8 cellular contexts compared by ENCODE assay signal in the genomic region with DNA sequence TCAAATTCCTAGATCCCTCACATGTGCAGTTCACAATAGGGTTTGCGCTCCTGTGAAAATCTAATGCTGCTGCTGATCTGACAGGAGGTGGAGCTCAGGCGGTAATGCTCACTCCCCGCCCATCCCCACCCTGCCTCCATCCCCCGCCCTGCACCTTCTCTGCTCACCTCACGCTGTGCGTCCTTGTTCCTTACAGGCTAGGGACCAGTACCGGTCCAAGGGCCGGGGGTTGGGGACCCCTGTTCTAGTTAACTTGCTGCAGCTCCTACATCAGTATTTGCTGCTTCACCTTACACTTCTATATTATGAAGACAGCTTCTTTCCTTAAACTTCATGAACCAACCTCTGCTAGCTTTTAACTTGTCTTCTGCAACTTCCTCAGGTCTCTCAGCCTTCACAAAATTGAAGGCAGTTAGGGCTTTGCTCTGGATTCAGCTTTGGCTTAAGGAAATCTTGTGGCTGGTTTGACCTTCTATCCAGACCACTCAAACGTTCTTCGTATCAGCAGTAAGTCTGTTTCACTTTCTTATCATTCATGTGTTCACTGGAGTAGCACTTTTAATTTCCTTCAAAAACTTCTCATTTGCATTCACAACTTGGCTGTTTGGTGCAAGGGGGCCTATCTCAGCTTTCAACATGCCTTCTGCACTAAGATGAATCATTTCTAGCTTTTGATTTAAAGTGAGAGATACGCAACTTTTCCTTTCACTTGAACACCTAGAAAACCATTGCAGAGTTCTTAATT. TPM values are rescaled to one million over a fixed set of nuclear protein-coding genes. Genes with fewer than 3 reads are reported as not detected.
DNase-seq lines count a peak whose midpoint lies in the region; ATAC-seq and TF ChIP-seq lines count a peak whose summit lies in the region.

No MANE protein-coding gene starts in this region.

- H3K4me2 ChIP-seq in DOHH2 (ENCODE audit: low read length), result peak overlapping the region; percentile 99
- H3K4me2 ChIP-seq in GM23338, result peak overlapping the region; percentile 78

- H4K20me1 ChIP-seq in DOHH2 (ENCODE audit: control insufficient read depth, insufficient read depth, low read depth, low read length) (0 out of 2 replicates have a peak, but pooled peaks cover 7% of the 10 kb centered on the region), GM23338 (replicated peaks; ENCODE audit: insufficient read depth) (peaks cover 17% of the 10 kb centered on the region)

- no peak for TF ChIP-seq EP300 in ovary (IDR thresholded peaks at IDR 0.05)
- no peak for TF ChIP-seq EP300 in upper lobe of left lung (IDR thresholded peaks at IDR 0.05)

- peak overlapping the region; percentile 98 for H3K27ac Mint-ChIP-seq in GM23338

- DNase-seq in GM23338 (ENCODE audit: low spot score) (peak; percentile 72), NCI-H69 (lab: John Stamatoyannopoulos, UW) (peak; percentile 62), foreskin melanocyte (peak; percentile 7), ovary (peak; percentile 35 to 55 (median 39)), upper lobe of left lung (peak in 1 of 2 donors; percentile 67)
- DNase-seq in activated T-cell treated with anti-CD3 and anti-CD28 coated beads, Interleukin-2, amount 50 U/mL, for 48 hours, result peak; percentile 67 to 69

- H2AFZ ChIP-seq in GM23338, result peak overlapping the region; percentile 7; the same call in 1 of the 2 replicates

- H3K4me3 ChIP-seq in DOHH2 (ENCODE audit: low read length) (peak overlapping the region; percentile 74), GM23338 (peak overlapping the region; percentile 55), ovary (peak overlapping the region; percentile 81), upper lobe of left lung (peak overlapping the region; percentile 6 to 97 (median 92))

- H3K36me3 ChIP-seq in DOHH2 (ENCODE audit: control insufficient read depth, low read length) (peaks cover 32% of the 10 kb centered on the region), GM23338 (ENCODE audit: insufficient read depth) (no peaks in the 10 kb centered on the region), ovary (no peaks in the 10 kb centered on the region), upper lobe of left lung (peaks cover 0 to 2% (median 0%) of the 10 kb centered on the region in 4 donors)

- ATAC-seq in GM23338, result peak; percentile 55
- peak in 1 of 2 donors; percentile 68 for ATAC-seq in upper lobe of left lung (ENCODE audit: low FRiP score in 2 of 2)
- ATAC-seq in GM21360 (IDR thresholded peaks at IDR 0.05; ENCODE audit: unreplicated experiment), result no peak

- H3K79me2 ChIP-seq in DOHH2 (ENCODE audit: control insufficient read depth, low read length), result peaks cover 50% of the 10 kb centered on the region
- peaks cover 41% of the 10 kb centered on the region for H3K79me2 ChIP-seq in GM23338 (replicated peaks; ENCODE audit: insufficient read depth)

- H3K9me3 Mint-ChIP-seq in GM23338, result no peaks in the 10 kb centered on the region

- 2 to 5% (median 4%) methylated on average over 11 of the region's 11 CpGs for WGBS in ovary, 3 donors
- 17 to 21% methylated on average over 8 to 11 of the region's 11 CpGs for WGBS in upper lobe of left lung, 2 donors

- H3K9me3 ChIP-seq in DOHH2 (ENCODE audit: control insufficient read depth, insufficient read depth, low read length) (no peaks in the 10 kb centered on the region), ovary (no peaks in the 10 kb centered on the region), upper lobe of left lung (no peaks in the 10 kb centered on the region)

- TF ChIP-seq POLR2A in ovary (IDR thresholded peaks at IDR 0.05), result no peak
- TF ChIP-seq POLR2A in upper lobe of left lung (IDR thresholded peaks at IDR 0.05), result no peak

- H3K4me1 Mint-ChIP-seq in GM23338, result peaks cover 37% of the 10 kb centered on the region

- H3K27me3 ChIP-seq in DOHH2 (ENCODE audit: control insufficient read depth, low read length), result no peaks in the 10 kb centered on the region
- no peaks in the 10 kb centered on the region for H3K27me3 ChIP-seq in GM23338 (ENCODE audit: insufficient read depth)
- H3K27me3 ChIP-seq in ovary, result no peaks in the 10 kb centered on the region
- H3K27me3 ChIP-seq in upper lobe of left lung, result no peaks in the 10 kb centered on the region

- H3K36me3 Mint-ChIP-seq in GM23338 (ENCODE audit: low read depth), result peaks cover 5% of the 10 kb centered on the region

- H3K27me3 Mint-ChIP-seq in GM23338 (ENCODE audit: insufficient read depth, low read depth, poor library complexity), result peaks cover 3% of the 10 kb centered on the region

- H3F3A ChIP-seq in DOHH2 (ENCODE audit: control insufficient read depth, insufficient read depth) (peaks cover 10% of the 10 kb centered on the region), GM23338 (replicated peaks; ENCODE audit: low read depth) (0 out of 2 replicates have a peak, but pooled peaks cover 3% of the 10 kb centered on the region)

- no peaks in the 10 kb centered on the region for H3K9me2 ChIP-seq in DOHH2 (replicated peaks; ENCODE audit: control insufficient read depth, low read length)
- H3K9me2 ChIP-seq in GM23338 (ENCODE audit: insufficient read depth), result no peaks in the 10 kb centered on the region

- H3K27ac ChIP-seq in DOHH2 (ENCODE audit: low read depth, low read length) (peak overlapping the region; percentile 87), GM23338 (ENCODE audit: low read depth) (peak overlapping the region; percentile 99; the same call in 1 of the 2 replicates), ovary (peak overlapping the region; percentile 95), upper lobe of left lung (peak overlapping the region; percentile 52 to 99 (median 96))

- peak overlapping the region; percentile 79 for H3K4me3 Mint-ChIP-seq in GM23338

- TF ChIP-seq CTCF in DOHH2 (IDR thresholded peaks at IDR 0.05; ENCODE audit: low read depth, low read length, poor library complexity, severe bottlenecking) (no peak), GM23338 (conservative IDR thresholded peaks at IDR 0.05; ENCODE audit: low read depth in 2 of 2) (no peak), ovary (IDR thresholded peaks at IDR 0.05) (no peak), upper lobe of left lung (IDR thresholded peaks at IDR 0.05) (no peak)

- intact Hi-C loops in ovary (cut with DNase I), result no loop called here

- H3K4me1 ChIP-seq in DOHH2 (ENCODE audit: control insufficient read depth, low read length), result peaks cover 32% of the 10 kb centered on the region
- H3K4me1 ChIP-seq in GM23338 (ENCODE audit: insufficient read depth), result peaks cover 29% of the 10 kb centered on the region
- H3K4me1 ChIP-seq in ovary (ENCODE audit: insufficient read depth), result peaks cover 3% of the 10 kb centered on the region
- H3K4me1 ChIP-seq in upper lobe of left lung, result peaks cover 23 to 41% (median 33%) of the 10 kb centered on the region in 4 donors

TF ChIP-seq in GM23338, 12 proteins besides CTCF, POLR2A, EP300 and RAD21 (continues in another document):
- no peak for TF ChIP-seq ZNF114 (CRISPR knock-in tag; IDR thresholded peaks at IDR 0.05)

RNA-seq across cellular contexts. Expression of a gene that starts 1.7 kb away (rescaled TPM):
- total RNA-seq in GM23338 (2014; rRNA removed; shearing (Covaris generic)), result 82.4 and 85.5 TPM in 2 replicates
- polyA plus RNA-seq in GM23338 (2016; fragmentation: Nextera tagmentation; extraction: Ambion mirVana), result 21.3 and 23.5 TPM in 2 replicates
- 10 to 100 TPM; 37.3 to 52.6 (median 44.2) TPM for total RNA-seq in ovary
- polyA plus RNA-seq in ovary, result 10 to 100 TPM; 19.4 to 29.7 TPM
- 10 to 100 TPM; 25.2 to 59.4 (median 37.3) TPM for total RNA-seq in upper lobe of left lung
